In genomic region chr9:110918316-110919054, GRCh38 we compare ENCODE assay signal across 14 cellular contexts.
DNase-seq lines count a peak whose midpoint lies in the region; ATAC-seq and TF ChIP-seq lines count a peak whose summit lies in the region.
"Had no signal": no experiment of that assay in that cellular context is flagged by ENCODE, and none has a peak within 500 bp of the region (broad histone marks: within the 10 kb centered on the region; RNA-seq: fewer than 3 reads in every experiment).

No MANE protein-coding gene starts in this region.

- TF ChIP-seq CTCF in chondrocyte (IDR thresholded peaks at IDR 0.05) (no peak), left lung (IDR thresholded peaks at IDR 0.05) (no peak)

- no peaks in the 10 kb centered on the region for H3K27me3 Mint-ChIP-seq in chondrocyte (ENCODE audit: low read depth)
- H3K27me3 Mint-ChIP-seq: activated CD4-positive, alpha-beta T cell treated with anti-CD3 and anti-CD28 coated beads, Interleukin-2, amount 10 ng/mL, durations not matched to agents 24 days and 14 days; activated T-helper 17 cell treated with anti-CD3 and anti-CD28 coated beads, Interleukin-2, amount 50 U/mL, for 72 hours; B cell had no signal

- H3K27ac Mint-ChIP-seq in chondrocyte (ENCODE audit: unreplicated experiment): peak overlapping the region; percentile 91
- H3K27ac Mint-ChIP-seq: activated CD4-positive, alpha-beta T cell treated with anti-CD3 and anti-CD28 coated beads, Interleukin-2, amount 10 ng/mL, durations not matched to agents 24 days and 14 days; activated T-helper 17 cell treated with anti-CD3 and anti-CD28 coated beads, Interleukin-2, amount 50 U/mL, for 72 hours; B cell; neural progenitor cell had no signal

- DNase-seq in AG08396 (ENCODE audit: low spot score): peak; percentile 16
- DNase-seq in MG63: peak; percentile 51
- DNase-seq in chondrocyte (ENCODE audit: low spot score): no peak
- DNase-seq in left lung: no peak
- no peak for DNase-seq in activated naive CD4-positive, alpha-beta T cell treated with anti-CD3 and anti-CD28 coated beads, Interleukin-2, amount 50 U/mL, for 16 hours
- no peak for DNase-seq in DMS 273 treated with DMSO at 0.1 percent for 48 hours (lab: John Stamatoyannopoulos, UW)
- no peak for DNase-seq in stimulated activated CD4-positive, alpha-beta T cell treated with anti-CD3 and anti-CD28 coated beads, Interleukin-4, amount 100 ng/mL, for 4 hours
- DNase-seq: activated CD4-positive, alpha-beta T cell treated with anti-CD3 and anti-CD28 coated beads, Interleukin-2, amount 10 ng/mL, durations not matched to agents 24 days and 14 days; Kasumi-1; NCI-H2171 treated with DMSO at 0.1 percent for 48 hours had no signal

- no peak overlapping the region for H3K4me3 ChIP-seq in MG63
- H3K4me3 ChIP-seq in left lung: no peak overlapping the region
- H3K4me3 ChIP-seq: neural progenitor cell had no signal

- H3K27me3 ChIP-seq in MG63: no peaks in the 10 kb centered on the region
- H3K27me3 ChIP-seq in left lung: no peaks in the 10 kb centered on the region
- H3K27me3 ChIP-seq: neural progenitor cell had no signal

- no peaks in the 10 kb centered on the region for H3K4me1 ChIP-seq in left lung
- H3K4me1 ChIP-seq: neural progenitor cell had no signal

- no peak overlapping the region for H3K4me3 Mint-ChIP-seq in chondrocyte (ENCODE audit: unreplicated experiment)
- H3K4me3 Mint-ChIP-seq: activated CD4-positive, alpha-beta T cell treated with anti-CD3 and anti-CD28 coated beads, Interleukin-2, amount 10 ng/mL, durations not matched to agents 24 days and 14 days; activated T-helper 17 cell treated with anti-CD3 and anti-CD28 coated beads, Interleukin-2, amount 50 U/mL, for 72 hours; B cell; neural progenitor cell had no signal

- H3K36me3 ChIP-seq in MG63: peaks cover 79% of the 10 kb centered on the region
- H3K36me3 ChIP-seq in left lung: no peaks in the 10 kb centered on the region
- H3K36me3 ChIP-seq: neural progenitor cell had no signal

- ATAC-seq in left lung (peak; percentile 33), GM21390 (IDR thresholded peaks at IDR 0.05; ENCODE audit: unreplicated experiment) (no peak)
- ATAC-seq: activated T-helper 17 cell treated with anti-CD3 and anti-CD28 coated beads, Interleukin-2, amount 50 U/mL, for 72 hours had no signal

- H3K4me1 Mint-ChIP-seq in chondrocyte (ENCODE audit: low read depth): peaks cover 67% of the 10 kb centered on the region
- H3K4me1 Mint-ChIP-seq: activated CD4-positive, alpha-beta T cell treated with anti-CD3 and anti-CD28 coated beads, Interleukin-2, amount 10 ng/mL, durations not matched to agents 24 days and 14 days; activated T-helper 17 cell treated with anti-CD3 and anti-CD28 coated beads, Interleukin-2, amount 50 U/mL, for 72 hours; B cell had no signal

- peaks cover 3% of the 10 kb centered on the region for H3K36me3 Mint-ChIP-seq in chondrocyte (ENCODE audit: low read depth)

- intact Hi-C loops in left lung (cut with DNase I): no loop called here

- H3K9me3 ChIP-seq in MG63 (no peaks in the 10 kb centered on the region), left lung (peaks cover 0 to 2% of the 10 kb centered on the region in 2 donors)

- no peaks in the 10 kb centered on the region for H3K9me3 Mint-ChIP-seq in chondrocyte (ENCODE audit: low read depth)
- H3K9me3 Mint-ChIP-seq: activated CD4-positive, alpha-beta T cell treated with anti-CD3 and anti-CD28 coated beads, Interleukin-2, amount 10 ng/mL, durations not matched to agents 24 days and 14 days had no signal

- H3K27ac ChIP-seq in left lung: peak overlapping the region in 1 of 2 donors; percentile 41
- H3K27ac ChIP-seq: neural progenitor cell had no signal

Comparison
In these comparisons a context has a peak if more than half of its experiments do, and no peak if none do; other contexts are left out.
1. DNase-seq: peak in AG08396 (single experiment) and MG63 (single experiment); none in chondrocyte (single experiment), left lung (0 of 2), activated naive CD4-positive, alpha-beta T cell treated with anti-CD3 and anti-CD28 coated beads, Interleukin-2, amount 50 U/mL, for 16 hours (single experiment), DMS 273 treated with DMSO at 0.1 percent for 48 hours (single experiment) and stimulated activated CD4-positive, alpha-beta T cell treated with anti-CD3 and anti-CD28 coated beads, Interleukin-4, amount 100 ng/mL, for 4 hours (0 of 2).